ENCODE assay signal across 22 cellular contexts in the genomic region with DNA sequence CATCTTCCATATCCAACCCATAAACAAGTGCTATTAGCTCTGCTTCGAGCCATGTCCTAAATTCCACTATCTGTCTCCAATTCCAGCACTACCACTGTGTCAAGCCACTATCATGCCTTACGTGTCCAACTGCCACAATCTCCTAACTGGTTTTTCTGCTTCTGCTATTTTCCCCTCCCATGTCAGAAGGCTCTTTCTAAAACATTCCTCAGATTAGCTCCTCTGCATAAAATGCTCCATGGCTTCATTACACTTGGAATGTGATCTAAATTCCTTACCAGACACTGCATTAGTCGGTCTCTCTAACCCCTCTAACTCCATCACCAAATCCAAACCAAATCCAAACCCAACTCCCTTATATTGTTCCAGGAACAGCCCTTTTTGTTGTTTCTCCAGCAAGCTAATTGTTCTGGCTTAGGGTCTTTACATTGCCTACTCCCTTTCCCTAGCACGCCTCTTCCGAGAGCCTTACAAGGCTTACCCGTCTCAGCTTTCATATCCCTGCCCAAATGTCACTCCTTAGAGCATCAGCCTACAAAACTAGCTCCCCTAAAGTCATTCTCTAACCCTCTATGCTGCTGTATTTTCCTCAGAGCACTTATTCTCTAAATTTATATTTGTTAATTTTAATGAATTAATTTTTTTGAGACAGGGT.
"Had no signal": no experiment of that assay in that cellular context is flagged by ENCODE, and none has a peak within 500 bp of the region (broad histone marks: within the 10 kb centered on the region; RNA-seq: fewer than 3 reads in every experiment).

No MANE protein-coding gene starts in this region.

- ATAC-seq: gastroesophageal sphincter; left colon; naive thymus-derived CD4-positive, alpha-beta T cell; stimulated activated effector memory CD8-positive, alpha-beta T cell treated with anti-CD3 and anti-CD28 coated beads, Interleukin-12 subunit alpha, Interleukin-12 subunit beta, amount 100 ng/mL, for 72 hours; stimulated activated naive CD8-positive, alpha-beta T cell treated with anti-CD3 and anti-CD28 coated beads, Interleukin-15, Interleukin-2, amounts not matched to agents 100 U/mL and 50 U/mL, for 24 hours had no signal

- H3K4me1 Mint-ChIP-seq: naive thymus-derived CD4-positive, alpha-beta T cell; stimulated activated effector memory CD8-positive, alpha-beta T cell treated with anti-CD3 and anti-CD28 coated beads, Interleukin-12 subunit alpha, Interleukin-12 subunit beta, amount 100 ng/mL, for 72 hours had no signal

- H3K36me3 ChIP-seq: esophagus squamous epithelium, gastroesophageal sphincter, neutrophil, right atrium auricular region, suprapubic skin, thyroid gland, upper lobe of left lung, uterus had no signal

- H3K9me3 Mint-ChIP-seq: naive thymus-derived CD4-positive, alpha-beta T cell; nephron progenitor cell; stimulated activated effector memory CD8-positive, alpha-beta T cell treated with anti-CD3 and anti-CD28 coated beads, Interleukin-12 subunit alpha, Interleukin-12 subunit beta, amount 100 ng/mL, for 72 hours had no signal

- DNase-seq: cortex of kidney; dorsolateral prefrontal cortex; effector CD8-positive, alpha-beta T cell; esophagus squamous epithelium; foreskin fibroblast; glutamatergic neuron; left colon; naive thymus-derived CD4-positive, alpha-beta T cell; nephron progenitor cell; sigmoid colon; small intestine; stimulated activated CD4-positive, alpha-beta T cell treated with anti-CD3 and anti-CD28 coated beads, Interleukin-2, amount 100 ng/mL, for 48 hours; stimulated activated naive CD8-positive, alpha-beta T cell treated with anti-CD3 and anti-CD28 coated beads, Interleukin-15, Interleukin-2, amounts not matched to agents 100 U/mL and 50 U/mL, for 24 hours; thyroid gland; upper lobe of left lung; uterus had no signal

- H3K27ac ChIP-seq: dorsolateral prefrontal cortex, epithelial cell of prostate, esophagus squamous epithelium, gastroesophageal sphincter, neutrophil, right atrium auricular region, sigmoid colon, suprapubic skin, thyroid gland, upper lobe of left lung, uterus had no signal

- H3K27me3 ChIP-seq: dorsolateral prefrontal cortex, esophagus squamous epithelium, gastroesophageal sphincter, neutrophil, right atrium auricular region, sigmoid colon, suprapubic skin, thyroid gland, upper lobe of left lung, uterus had no signal

- H3K36me3 Mint-ChIP-seq: stimulated activated effector memory CD8-positive, alpha-beta T cell treated with anti-CD3 and anti-CD28 coated beads, Interleukin-12 subunit alpha, Interleukin-12 subunit beta, amount 100 ng/mL, for 72 hours had no signal

- H3K4me3 ChIP-seq: dorsolateral prefrontal cortex, esophagus squamous epithelium, gastroesophageal sphincter, right atrium auricular region, sigmoid colon, suprapubic skin, thyroid gland, upper lobe of left lung, uterus had no signal

- H3K4me1 ChIP-seq: esophagus squamous epithelium, gastroesophageal sphincter, right atrium auricular region, sigmoid colon, suprapubic skin, thyroid gland, upper lobe of left lung, uterus had no signal

- H3K27ac Mint-ChIP-seq: naive thymus-derived CD4-positive, alpha-beta T cell; nephron progenitor cell; stimulated activated effector memory CD8-positive, alpha-beta T cell treated with anti-CD3 and anti-CD28 coated beads, Interleukin-12 subunit alpha, Interleukin-12 subunit beta, amount 100 ng/mL, for 72 hours had no signal

- H3K4me3 Mint-ChIP-seq: naive thymus-derived CD4-positive, alpha-beta T cell; nephron progenitor cell; stimulated activated effector memory CD8-positive, alpha-beta T cell treated with anti-CD3 and anti-CD28 coated beads, Interleukin-12 subunit alpha, Interleukin-12 subunit beta, amount 100 ng/mL, for 72 hours had no signal

- H3K9me3 ChIP-seq: esophagus squamous epithelium, gastroesophageal sphincter, neutrophil, right atrium auricular region, sigmoid colon, suprapubic skin, thyroid gland, upper lobe of left lung, uterus had no signal
